ENCODE assay signal across 1 cellular context in genomic region chr5:29382735-29383280, GRCh38.
TF ChIP-seq lines count a peak whose summit lies in the region.

No MANE protein-coding gene starts in this region.

TF ChIP-seq in GM23338, 12 proteins besides CTCF, POLR2A, EP300 and RAD21 (continued from another document):
- TF ChIP-seq REST (IDR thresholded peaks at IDR 0.05; ENCODE audit: unreplicated experiment), result no peak
- no peak for TF ChIP-seq ZNF462 (CRISPR knock-in tag; IDR thresholded peaks at IDR 0.05)
- no peak for TF ChIP-seq POLR2AphosphoS5 (IDR thresholded peaks at IDR 0.05; ENCODE audit: low read depth)
- no peak for TF ChIP-seq EZH2 (IDR thresholded peaks at IDR 0.05; ENCODE audit: low read depth, unreplicated experiment)
- no peak for TF ChIP-seq EZH2phosphoT487 (IDR thresholded peaks at IDR 0.05; ENCODE audit: unreplicated experiment)
- no peak for TF ChIP-seq STAT1 (IDR thresholded peaks at IDR 0.05; ENCODE audit: unreplicated experiment)
- TF ChIP-seq ZNF331 (CRISPR knock-in tag; IDR thresholded peaks at IDR 0.05; ENCODE audit: low read depth), result no peak
- no peak for TF ChIP-seq CREB1 (CRISPR knock-in tag; IDR thresholded peaks at IDR 0.05; ENCODE audit: low read depth)
- no peak for TF ChIP-seq JUNB (IDR thresholded peaks at IDR 0.05; ENCODE audit: unreplicated experiment)
